In genomic region chr3:60909526-60909925, GRCh38 we compare ENCODE assay signal across 16 cellular contexts.
"Had no signal": no experiment of that assay in that cellular context is flagged by ENCODE, and none has a peak within 500 bp of the region (broad histone marks: within the 10 kb centered on the region; RNA-seq: fewer than 3 reads in every experiment).

No MANE protein-coding gene starts in this region.

- H3K27me3 Mint-ChIP-seq: naive thymus-derived CD8-positive, alpha-beta T cell; stimulated activated memory B cell treated with anti-CD40 and anti-IgM and Interleukin-4, amounts not matched to agents 10 μg/mL and 1 μg/mL and 100 μg/mL, for 72 hours; stimulated activated naive CD8-positive, alpha-beta T cell treated with anti-CD3 and anti-CD28 coated beads, Interleukin-15, Interleukin-2, amounts not matched to agents 100 ng/mL and 50 ng/mL, for 24 hours had no signal

- H3K27ac Mint-ChIP-seq: naive thymus-derived CD8-positive, alpha-beta T cell; stimulated activated memory B cell treated with anti-CD40 and anti-IgM and Interleukin-4, amounts not matched to agents 10 μg/mL and 1 μg/mL and 100 μg/mL, for 72 hours; stimulated activated naive CD8-positive, alpha-beta T cell treated with anti-CD3 and anti-CD28 coated beads, Interleukin-15, Interleukin-2, amounts not matched to agents 100 ng/mL and 50 ng/mL, for 24 hours had no signal

- H3K4me1 Mint-ChIP-seq: naive thymus-derived CD8-positive, alpha-beta T cell; stimulated activated memory B cell treated with anti-CD40 and anti-IgM and Interleukin-4, amounts not matched to agents 10 μg/mL and 1 μg/mL and 100 μg/mL, for 72 hours had no signal

- H3K27ac ChIP-seq: heart left ventricle, neutrophil, spleen, tibial nerve had no signal

- H3K4me3 Mint-ChIP-seq: naive thymus-derived CD8-positive, alpha-beta T cell; stimulated activated memory B cell treated with anti-CD40 and anti-IgM and Interleukin-4, amounts not matched to agents 10 μg/mL and 1 μg/mL and 100 μg/mL, for 72 hours; stimulated activated naive CD8-positive, alpha-beta T cell treated with anti-CD3 and anti-CD28 coated beads, Interleukin-15, Interleukin-2, amounts not matched to agents 100 ng/mL and 50 ng/mL, for 24 hours had no signal

- DNase-seq: cerebellar nuclear complex; dermis blood vessel endothelial cell; heart left ventricle; islet precursor cell; left cardiac atrium; left ventricle myocardium superior; mesendoderm; naive thymus-derived CD8-positive, alpha-beta T cell; spleen; stimulated activated CD4-positive, alpha-beta T cell treated with anti-CD3 and anti-CD28 coated beads, Interleukin-15, amount 100 ng/mL, for 24 hours; stimulated activated CD4-positive, alpha-beta T cell treated with anti-CD3 and anti-CD28 coated beads, Interleukin-1b, Interleukin-23, amount 100 ng/mL, for 48 hours; stimulated activated CD4-positive, alpha-beta T cell treated with anti-CD3 and anti-CD28 coated beads, Interleukin-4, amount 100 ng/mL, for 24 hours had no signal
